In the genomic region with DNA sequence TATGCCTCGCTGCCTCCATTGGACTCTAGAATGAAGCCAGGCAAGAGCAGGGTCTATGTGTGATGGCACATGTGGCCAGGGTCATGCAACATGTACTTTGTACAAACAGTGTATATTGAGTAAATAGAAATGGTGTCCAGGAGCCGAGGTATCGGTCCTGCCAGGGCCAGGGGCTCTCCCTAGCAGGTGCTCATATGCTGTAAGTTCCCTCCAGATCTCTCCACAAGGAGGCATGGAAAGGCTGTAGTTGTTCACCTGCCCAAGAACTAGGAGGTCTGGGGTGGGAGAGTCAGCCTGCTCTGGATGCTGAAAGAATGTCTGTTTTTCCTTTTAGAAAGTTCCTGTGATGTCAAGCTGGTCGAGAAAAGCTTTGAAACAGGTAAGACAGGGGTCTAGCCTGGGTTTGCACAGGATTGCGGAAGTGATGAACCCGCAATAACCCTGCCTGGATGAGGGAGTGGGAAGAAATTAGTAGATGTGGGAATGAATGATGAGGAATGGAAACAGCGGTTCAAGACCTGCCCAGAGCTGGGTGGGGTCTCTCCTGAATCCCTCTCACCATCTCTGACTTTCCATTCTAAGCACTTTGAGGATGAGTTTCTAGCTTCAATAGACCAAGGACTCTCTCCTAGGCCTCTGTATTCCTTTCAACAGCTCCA, we compare ENCODE assay signal across 11 cellular contexts. TPM values are rescaled to one million over a fixed set of nuclear protein-coding genes. Genes with fewer than 3 reads are reported as not detected.
DNase-seq lines count a peak whose midpoint lies in the region; FAIRE-seq and TF ChIP-seq lines count a peak whose summit lies in the region.
"Had no signal": no experiment of that assay in that cellular context is flagged by ENCODE, and none has a peak within 500 bp of the region (broad histone marks: within the 10 kb centered on the region; RNA-seq: fewer than 3 reads in every experiment).

No MANE protein-coding gene starts in this region.

- H3K27me3 ChIP-seq in Peyer's patch: no peaks in the 10 kb centered on the region
- no peaks in the 10 kb centered on the region for H3K27me3 ChIP-seq in colonic mucosa
- no peaks in the 10 kb centered on the region for H3K27me3 ChIP-seq in spleen (replicated peaks in 1 of 7)

- TF ChIP-seq POLR2A in Peyer's patch (IDR thresholded peaks at IDR 0.05) (no peak), spleen (IDR thresholded peaks at IDR 0.05) (no peak)

- H3K4me3 Mint-ChIP-seq in T-helper 1 cell treated with Interleukin-12 subunit alpha and Interleukin-12 subunit beta and Interleukin-4 antibody, amounts not matched to agents 30 μg/mL and 1 μg/mL, for 36 hours: peak overlapping the region; percentile 88

- peak overlapping the region; percentile 97 for H3K27ac Mint-ChIP-seq in T-helper 1 cell treated with Interleukin-12 subunit alpha and Interleukin-12 subunit beta and Interleukin-4 antibody, amounts not matched to agents 30 μg/mL and 1 μg/mL, for 36 hours

- WGBS in spleen, 5 donors: 74 to 81% (median 79%) methylated on average over 7 of the region's 7 CpGs

- H3K9me3 ChIP-seq in Peyer's patch (no peaks in the 10 kb centered on the region), colonic mucosa (no peaks in the 10 kb centered on the region), spleen (no peaks in the 10 kb centered on the region)

- no peak for FAIRE-seq in HTR-8/SVneo (lab: Jason Lieb, UNC)

- peaks cover 92% of the 10 kb centered on the region for H3K36me3 Mint-ChIP-seq in T-helper 1 cell treated with Interleukin-12 subunit alpha and Interleukin-12 subunit beta and Interleukin-4 antibody, amounts not matched to agents 30 μg/mL and 1 μg/mL, for 36 hours (ENCODE audit: low read depth)

- no peak overlapping the region for H3K9ac ChIP-seq in colonic mucosa (ENCODE audit: low read depth in 2 of 2, low read length in 2 of 2)

- H3K4me1 Mint-ChIP-seq in T-helper 1 cell treated with Interleukin-12 subunit alpha and Interleukin-12 subunit beta and Interleukin-4 antibody, amounts not matched to agents 30 μg/mL and 1 μg/mL, for 36 hours (ENCODE audit: low read depth): peaks cover 91% of the 10 kb centered on the region

- no peak overlapping the region for H3K4me3 ChIP-seq in Peyer's patch
- H3K4me3 ChIP-seq in colonic mucosa: no peak overlapping the region
- peak overlapping the region in 1 of 8 donors; percentile 40 for H3K4me3 ChIP-seq in spleen

- H3K36me3 ChIP-seq in Peyer's patch (no peaks in the 10 kb centered on the region), colonic mucosa (no peaks in the 10 kb centered on the region), spleen (peaks cover 0 to 30% (median 0%) of the 10 kb centered on the region in 6 donors)

- H3K27me3 Mint-ChIP-seq in T-helper 1 cell treated with Interleukin-12 subunit alpha and Interleukin-12 subunit beta and Interleukin-4 antibody, amounts not matched to agents 30 μg/mL and 1 μg/mL, for 36 hours (ENCODE audit: low read depth): no peaks in the 10 kb centered on the region

- TF ChIP-seq CTCF in Peyer's patch (IDR thresholded peaks at IDR 0.05) (no peak), colonic mucosa (IDR thresholded peaks at IDR 0.05) (no peak), spleen (IDR thresholded peaks at IDR 0.05 in 8 of 11, conservative IDR thresholded peaks at IDR 0.05 in 3 of 11) (no peak)

- peak overlapping the region; percentile 50 to 86 (median 68) for H3K27ac ChIP-seq in Peyer's patch
- peak overlapping the region; percentile 53 for H3K27ac ChIP-seq in colonic mucosa
- H3K27ac ChIP-seq in spleen: peak overlapping the region; percentile 36 to 96 (median 76)

- H3K4me1 ChIP-seq in Peyer's patch (peaks cover 0 to 35% (median 13%) of the 10 kb centered on the region in 4 donors), colonic mucosa (no peaks in the 10 kb centered on the region), spleen (peaks cover 42 to 98% (median 88%) of the 10 kb centered on the region in 6 donors)

- intact Hi-C loops in colonic mucosa (cut with DNase I) (no loop called here), spleen (cut with DNase I; ENCODE audit: low total_unique reads) (no loop called here)

- DNase-seq in T-helper 1 cell: no peak
- DNase-seq in Peyer's patch: no peak
- no peak for DNase-seq in colonic mucosa
- no peak for DNase-seq in spleen
- no peak for DNase-seq in occipital lobe (lab: John Stamatoyannopoulos, UW)
- DNase-seq in middle frontal gyrus (ENCODE audit: extremely low spot score, low spot score): no peak
- DNase-seq in HTR-8/SVneo (ENCODE audit: insufficient read length, low spot score): no peak
- DNase-seq: 8988T, DMS79, NCI-H1694 had no signal

- no peaks in the 10 kb centered on the region for H3K9me3 Mint-ChIP-seq in T-helper 1 cell treated with Interleukin-12 subunit alpha and Interleukin-12 subunit beta and Interleukin-4 antibody, amounts not matched to agents 30 μg/mL and 1 μg/mL, for 36 hours

RNA-seq across cellular contexts. Expression of a gene that starts 39.6 kb away (rescaled TPM):
- total RNA-seq in Peyer's patch: 100 to 1,000 TPM in 2 of 4 donors, 10 to 100 TPM in 2; 52.0 to 173 (median 123) TPM
- 100 to 1,000 TPM; 163 to 219 TPM for total RNA-seq in colonic mucosa
- 100 to 1,000 TPM; 107 to 176 (median 123) TPM for total RNA-seq in spleen
- polyA plus RNA-seq in spleen: 100 to 1,000 TPM; 102 to 165 (median 147) TPM
- total RNA-seq in occipital lobe: 72.5 TPM

RNA-seq across cellular contexts. Expression of a gene that starts 48.7 kb away (rescaled TPM):
- total RNA-seq in Peyer's patch (10 to 100 TPM; 28.1 to 51.4 (median 42.8) TPM), colonic mucosa (10 to 100 TPM; 14.5 to 32.4 TPM), spleen (10 to 100 TPM; 12.0 to 32.8 (median 24.9) TPM), occipital lobe (3.4 TPM)
- polyA plus RNA-seq in spleen: 1 to 10 TPM; 7.2 to 8.6 (median 7.9) TPM
